In the genomic region with DNA sequence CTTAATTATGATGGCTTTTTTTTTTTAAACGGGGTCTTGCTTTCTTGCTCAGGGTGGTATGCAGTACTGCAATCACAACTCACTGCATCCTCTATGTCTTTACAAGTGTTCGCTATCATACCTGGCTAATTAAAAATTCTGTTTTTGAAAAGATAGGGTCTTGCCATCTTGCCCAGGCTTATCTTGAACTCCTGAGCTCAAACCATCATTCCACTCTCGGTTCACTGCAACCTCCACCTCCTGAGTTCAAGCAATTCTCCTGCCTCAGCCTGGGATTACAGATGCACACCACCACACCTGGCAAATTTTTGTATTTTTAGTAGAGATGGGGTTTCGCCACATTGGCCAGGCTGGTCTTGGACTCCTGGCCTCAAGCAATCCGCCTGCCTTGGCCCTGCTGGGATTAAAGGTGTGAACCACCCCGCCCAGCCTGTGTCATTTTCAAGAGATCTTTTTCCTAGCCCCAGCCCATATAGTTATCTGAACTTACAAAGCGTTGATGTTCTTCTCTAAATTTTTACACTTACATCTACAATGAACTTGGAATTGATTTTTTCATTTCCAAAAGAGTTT, we compare ENCODE assay signal across 1 cellular context.
TF ChIP-seq lines count a peak whose summit lies in the region.

No MANE protein-coding gene starts in this region.

TF ChIP-seq in GM23338, 12 proteins besides CTCF, POLR2A, EP300 and RAD21 (continued from another document):
- TF ChIP-seq, protein P1, sequence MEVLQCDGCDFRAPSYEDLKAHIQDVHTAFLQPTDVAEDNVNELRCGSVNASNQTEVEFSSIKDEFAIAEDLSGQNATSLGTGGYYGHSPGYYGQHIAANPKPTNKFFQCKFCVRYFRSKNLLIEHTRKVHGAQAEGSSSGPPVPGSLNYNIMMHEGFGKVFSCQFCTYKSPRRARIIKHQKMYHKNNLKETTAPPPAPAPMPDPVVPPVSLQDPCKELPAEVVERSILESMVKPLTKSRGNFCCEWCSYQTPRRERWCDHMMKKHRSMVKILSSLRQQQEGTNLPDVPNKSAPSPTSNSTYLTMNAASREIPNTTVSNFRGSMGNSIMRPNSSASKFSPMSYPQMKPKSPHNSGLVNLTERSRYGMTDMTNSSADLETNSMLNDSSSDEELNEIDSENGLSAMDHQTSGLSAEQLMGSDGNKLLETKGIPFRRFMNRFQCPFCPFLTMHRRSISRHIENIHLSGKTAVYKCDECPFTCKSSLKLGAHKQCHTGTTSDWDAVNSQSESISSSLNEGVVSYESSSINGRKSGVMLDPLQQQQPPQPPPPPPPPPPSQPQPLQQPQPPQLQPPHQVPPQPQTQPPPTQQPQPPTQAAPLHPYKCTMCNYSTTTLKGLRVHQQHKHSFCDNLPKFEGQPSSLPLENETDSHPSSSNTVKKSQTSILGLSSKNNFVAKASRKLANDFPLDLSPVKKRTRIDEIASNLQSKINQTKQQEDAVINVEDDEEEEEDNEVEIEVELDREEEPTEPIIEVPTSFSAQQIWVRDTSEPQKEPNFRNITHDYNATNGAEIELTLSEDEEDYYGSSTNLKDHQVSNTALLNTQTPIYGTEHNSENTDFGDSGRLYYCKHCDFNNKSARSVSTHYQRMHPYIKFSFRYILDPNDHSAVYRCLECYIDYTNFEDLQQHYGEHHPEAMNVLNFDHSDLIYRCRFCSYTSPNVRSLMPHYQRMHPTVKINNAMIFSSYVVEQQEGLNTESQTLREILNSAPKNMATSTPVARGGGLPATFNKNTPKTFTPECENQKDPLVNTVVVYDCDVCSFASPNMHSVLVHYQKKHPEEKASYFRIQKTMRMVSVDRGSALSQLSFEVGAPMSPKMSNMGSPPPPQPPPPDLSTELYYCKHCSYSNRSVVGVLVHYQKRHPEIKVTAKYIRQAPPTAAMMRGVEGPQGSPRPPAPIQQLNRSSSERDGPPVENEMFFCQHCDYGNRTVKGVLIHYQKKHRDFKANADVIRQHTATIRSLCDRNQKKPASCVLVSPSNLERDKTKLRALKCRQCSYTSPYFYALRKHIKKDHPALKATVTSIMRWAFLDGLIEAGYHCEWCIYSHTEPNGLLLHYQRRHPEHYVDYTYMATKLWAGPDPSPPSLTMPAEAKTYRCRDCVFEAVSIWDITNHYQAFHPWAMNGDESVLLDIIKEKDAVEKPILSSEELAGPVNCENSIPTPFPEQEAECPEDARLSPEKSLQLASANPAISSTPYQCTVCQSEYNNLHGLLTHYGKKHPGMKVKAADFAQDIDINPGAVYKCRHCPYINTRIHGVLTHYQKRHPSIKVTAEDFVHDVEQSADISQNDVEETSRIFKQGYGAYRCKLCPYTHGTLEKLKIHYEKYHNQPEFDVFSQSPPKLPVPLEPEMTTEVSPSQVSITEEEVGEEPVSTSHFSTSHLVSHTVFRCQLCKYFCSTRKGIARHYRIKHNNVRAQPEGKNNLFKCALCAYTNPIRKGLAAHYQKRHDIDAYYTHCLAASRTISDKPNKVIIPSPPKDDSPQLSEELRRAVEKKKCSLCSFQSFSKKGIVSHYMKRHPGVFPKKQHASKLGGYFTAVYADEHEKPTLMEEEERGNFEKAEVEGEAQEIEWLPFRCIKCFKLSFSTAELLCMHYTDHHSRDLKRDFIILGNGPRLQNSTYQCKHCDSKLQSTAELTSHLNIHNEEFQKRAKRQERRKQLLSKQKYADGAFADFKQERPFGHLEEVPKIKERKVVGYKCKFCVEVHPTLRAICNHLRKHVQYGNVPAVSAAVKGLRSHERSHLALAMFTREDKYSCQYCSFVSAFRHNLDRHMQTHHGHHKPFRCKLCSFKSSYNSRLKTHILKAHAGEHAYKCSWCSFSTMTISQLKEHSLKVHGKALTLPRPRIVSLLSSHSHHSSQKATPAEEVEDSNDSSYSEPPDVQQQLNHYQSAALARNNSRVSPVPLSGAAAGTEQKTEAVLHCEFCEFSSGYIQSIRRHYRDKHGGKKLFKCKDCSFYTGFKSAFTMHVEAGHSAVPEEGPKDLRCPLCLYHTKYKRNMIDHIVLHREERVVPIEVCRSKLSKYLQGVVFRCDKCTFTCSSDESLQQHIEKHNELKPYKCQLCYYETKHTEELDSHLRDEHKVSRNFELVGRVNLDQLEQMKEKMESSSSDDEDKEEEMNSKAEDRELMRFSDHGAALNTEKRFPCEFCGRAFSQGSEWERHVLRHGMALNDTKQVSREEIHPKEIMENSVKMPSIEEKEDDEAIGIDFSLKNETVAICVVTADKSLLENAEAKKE (CRISPR knock-in tag; IDR thresholded peaks at IDR 0.05), result no peak
- no peak for TF ChIP-seq STAT1 (IDR thresholded peaks at IDR 0.05; ENCODE audit: unreplicated experiment)
- no peak for TF ChIP-seq ZNF331 (CRISPR knock-in tag; IDR thresholded peaks at IDR 0.05; ENCODE audit: low read depth)
- no peak for TF ChIP-seq ZNF114 (CRISPR knock-in tag; IDR thresholded peaks at IDR 0.05)
- TF ChIP-seq JUNB (IDR thresholded peaks at IDR 0.05; ENCODE audit: unreplicated experiment), result no peak
- TF ChIP-seq, protein P2, sequence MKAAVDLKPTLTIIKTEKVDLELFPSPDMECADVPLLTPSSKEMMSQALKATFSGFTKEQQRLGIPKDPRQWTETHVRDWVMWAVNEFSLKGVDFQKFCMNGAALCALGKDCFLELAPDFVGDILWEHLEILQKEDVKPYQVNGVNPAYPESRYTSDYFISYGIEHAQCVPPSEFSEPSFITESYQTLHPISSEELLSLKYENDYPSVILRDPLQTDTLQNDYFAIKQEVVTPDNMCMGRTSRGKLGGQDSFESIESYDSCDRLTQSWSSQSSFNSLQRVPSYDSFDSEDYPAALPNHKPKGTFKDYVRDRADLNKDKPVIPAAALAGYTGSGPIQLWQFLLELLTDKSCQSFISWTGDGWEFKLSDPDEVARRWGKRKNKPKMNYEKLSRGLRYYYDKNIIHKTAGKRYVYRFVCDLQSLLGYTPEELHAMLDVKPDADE (IDR thresholded peaks at IDR 0.05), result no peak
- no peak for TF ChIP-seq POLR2AphosphoS5 (IDR thresholded peaks at IDR 0.05; ENCODE audit: low read depth)
- TF ChIP-seq EZH2 (IDR thresholded peaks at IDR 0.05; ENCODE audit: low read depth, unreplicated experiment), result no peak
- TF ChIP-seq EZH2phosphoT487 (IDR thresholded peaks at IDR 0.05; ENCODE audit: unreplicated experiment), result no peak
- TF ChIP-seq NANOG (IDR thresholded peaks at IDR 0.05; ENCODE audit: borderline replicate concordance), result no peak
